8 cellular contexts compared by ENCODE assay signal in the genomic region with DNA sequence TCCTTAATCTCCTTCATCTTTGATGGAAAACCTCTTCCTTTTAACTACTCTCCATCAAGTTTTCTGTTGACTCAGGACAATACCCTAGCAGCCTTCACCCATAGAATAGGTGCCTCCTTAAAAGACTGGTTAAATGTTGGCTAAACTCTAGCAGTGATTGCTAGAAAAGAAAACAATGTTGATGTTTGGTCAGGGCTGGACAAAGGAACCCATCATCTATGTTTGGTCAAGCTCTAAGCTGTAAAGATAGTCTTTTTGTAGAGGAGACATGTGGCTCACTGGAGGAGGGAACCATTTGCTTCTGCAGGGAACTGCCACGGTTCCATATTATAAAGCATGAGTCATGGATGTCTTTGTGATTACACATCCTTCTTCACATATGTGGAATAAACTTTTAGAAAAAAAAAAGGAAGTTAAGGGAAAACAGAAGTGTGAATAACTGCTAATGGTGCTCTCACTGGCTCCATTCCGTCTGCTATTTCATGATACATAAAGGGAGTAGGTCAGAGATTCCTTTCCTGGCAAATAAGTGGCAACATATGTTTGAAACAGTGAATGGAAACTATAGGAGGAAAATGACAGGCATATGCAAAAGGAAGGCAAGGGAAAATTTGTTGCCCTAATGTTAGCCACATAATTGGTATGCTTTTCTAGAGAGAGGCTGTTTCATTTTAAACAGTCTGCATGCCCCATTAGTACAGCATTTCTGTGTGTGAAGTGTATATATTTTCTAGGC.
DNase-seq lines count a peak whose midpoint lies in the region; ATAC-seq and TF ChIP-seq lines count a peak whose summit lies in the region.

No MANE protein-coding gene starts in this region.

- H3K36me3 Mint-ChIP-seq in activated naive CD4-positive, alpha-beta T cell treated with anti-CD3 and anti-CD28 coated beads, Interleukin-2, amount 50 U/mL, for 72 hours: peaks cover 0 to 7% of the 10 kb centered on the region in 2 donors
- H3K36me3 Mint-ChIP-seq in activated CD4-positive, alpha-beta T cell treated with anti-CD3 and anti-CD28 coated beads for 36 hours (ENCODE audit: low read depth): peaks cover 6% of the 10 kb centered on the region

- no peaks in the 10 kb centered on the region for H3K27me3 Mint-ChIP-seq in activated CD4-positive, alpha-beta T cell treated with anti-CD3 and anti-CD28 coated beads for 36 hours

- peak overlapping the region in 1 of 2 donors; percentile 21 for H3K4me3 ChIP-seq in foreskin fibroblast (ENCODE audit: low read depth in 1 of 2, low read length in 2 of 2)

- intact Hi-C loops in activated CD4-positive, alpha-beta T cell treated with anti-CD3 and anti-CD28 coated beads for 36 hours (cut with DNase I, micrococcal nuclease): no loop called here

- POLR2A ChIA-PET in RWPE1 (lab: Yijun Ruan, JAX; ENCODE audit: low non-redundant PET): no interaction called here
- POLR2A ChIA-PET in activated CD4-positive, alpha-beta T cell treated with anti-CD3 and anti-CD28 coated beads for 36 hours (lab: Charles Lee): no interaction called here

- TF ChIP-seq CTCF in RWPE1 (conservative IDR thresholded peaks at IDR 0.05; ENCODE audit: low read depth) (no peak), foreskin fibroblast (IDR thresholded peaks at IDR 0.05; ENCODE audit: low read depth, low read length) (no peak)

- no peak for DNase-seq in activated naive CD4-positive, alpha-beta T cell treated with anti-CD3 and anti-CD28 coated beads, Interleukin-2, amount 50 U/mL, for 72 hours (ENCODE audit: low spot score in 2 of 2)
- no peak for DNase-seq in activated naive CD4-positive, alpha-beta T cell treated with Interleukin-2 at 50 U/mL for 16 hours
- DNase-seq in RWPE1 (ENCODE audit: low spot score) (peak; percentile 73), foreskin fibroblast (peak; percentile 92 to 94), stromal cell of bone marrow (ENCODE audit: low read depth) (peak; percentile 56), hypothalamus (lab: John Stamatoyannopoulos, UW) (no peak)
- DNase-seq in activated CD4-positive, alpha-beta T cell treated with anti-CD3 and anti-CD28 coated beads for 36 hours: no peak

- CTCF ChIA-PET in RWPE1 (lab: Yijun Ruan, JAX): interaction anchor here (0.6 kb wide), 2 partner anchors 173 to 307 kb away, joined by 3 to 7 read pairs; no protein-coding TSS in a partner anchor
- CTCF ChIA-PET in activated CD4-positive, alpha-beta T cell treated with anti-CD3 and anti-CD28 coated beads for 36 hours (lab: Charles Lee): interaction anchor here (0.6 to 1.0 kb wide), 2 partner anchors 13 to 136 kb away, joined by 3 read pairs; no protein-coding TSS in a partner anchor

- peak overlapping the region; percentile 4 to 58 for H3K27ac Mint-ChIP-seq in activated naive CD4-positive, alpha-beta T cell treated with anti-CD3 and anti-CD28 coated beads, Interleukin-2, amount 50 U/mL, for 72 hours
- no peak overlapping the region for H3K27ac Mint-ChIP-seq in activated CD4-positive, alpha-beta T cell treated with anti-CD3 and anti-CD28 coated beads for 36 hours

- no peaks in the 10 kb centered on the region for H3K9me3 Mint-ChIP-seq in activated naive CD4-positive, alpha-beta T cell treated with anti-CD3 and anti-CD28 coated beads, Interleukin-2, amount 50 U/mL, for 72 hours
- no peaks in the 10 kb centered on the region for H3K9me3 Mint-ChIP-seq in activated CD4-positive, alpha-beta T cell treated with anti-CD3 and anti-CD28 coated beads for 36 hours (ENCODE audit: low read depth)

- H3K4me1 Mint-ChIP-seq in activated CD4-positive, alpha-beta T cell treated with anti-CD3 and anti-CD28 coated beads for 36 hours: peaks cover 12% of the 10 kb centered on the region

- H3K27ac ChIP-seq in RWPE1: no peak overlapping the region

- H3K4me3 Mint-ChIP-seq in activated CD4-positive, alpha-beta T cell treated with anti-CD3 and anti-CD28 coated beads for 36 hours: no peak overlapping the region

- peak in 1 of 2 donors; percentile 33 for ATAC-seq in activated naive CD4-positive, alpha-beta T cell treated with anti-CD3 and anti-CD28 coated beads, Interleukin-2, amount 50 U/mL, for 72 hours
- ATAC-seq in GM21360 (IDR thresholded peaks at IDR 0.05; ENCODE audit: unreplicated experiment): no peak
- ATAC-seq in activated CD4-positive, alpha-beta T cell treated with anti-CD3 and anti-CD28 coated beads for 36 hours: no peak

Comparison
In these comparisons a context has a peak if more than half of its experiments do, and no peak if none do; other contexts are left out.
1. DNase-seq: peak in RWPE1 (single experiment), foreskin fibroblast (2 of 2) and stromal cell of bone marrow (single experiment); none in activated naive CD4-positive, alpha-beta T cell treated with anti-CD3 and anti-CD28 coated beads, Interleukin-2, amount 50 U/mL, for 72 hours (0 of 2), activated naive CD4-positive, alpha-beta T cell treated with Interleukin-2 at 50 U/mL for 16 hours (single experiment), activated CD4-positive, alpha-beta T cell treated with anti-CD3 and anti-CD28 coated beads for 36 hours (single experiment) and hypothalamus (0 of 51).